18 cellular contexts compared by ENCODE assay signal in the genomic region with DNA sequence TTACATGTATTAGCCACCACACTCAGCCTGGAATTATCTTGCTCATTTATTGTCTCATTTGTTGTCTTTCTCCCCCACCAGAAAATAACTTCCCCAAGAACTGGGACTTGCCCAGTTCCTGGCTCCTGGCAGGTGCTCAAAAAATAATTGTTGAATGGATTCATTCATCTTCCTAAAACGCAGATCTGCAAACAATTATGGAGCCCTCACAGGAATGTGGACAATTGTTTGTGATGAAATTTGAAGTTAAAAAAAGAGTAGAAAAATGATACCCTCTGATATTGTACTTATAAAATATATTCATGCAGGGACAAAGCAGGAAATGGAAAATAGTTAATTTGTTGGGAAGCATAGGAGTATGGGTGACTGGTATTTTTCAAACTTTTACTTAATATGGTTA.
"Had no signal": no experiment of that assay in that cellular context is flagged by ENCODE, and none has a peak within 500 bp of the region (broad histone marks: within the 10 kb centered on the region; RNA-seq: fewer than 3 reads in every experiment).

No MANE protein-coding gene starts in this region.

- DNase-seq: activated CD4-positive, alpha-beta T cell treated with anti-CD3 and anti-CD28 coated beads, Interleukin-2, amount 10 ng/mL, durations not matched to agents 24 days and 14 days; activated naive CD4-positive, alpha-beta T cell; effector CD8-positive, alpha-beta T cell; foreskin keratinocyte; head of caudate nucleus; left ventricle myocardium inferior; mesenchymal stem cell; occipital lobe; psoas muscle; right lobe of liver; spleen; stimulated activated CD4-positive, alpha-beta T cell treated with anti-CD3 and anti-CD28 coated beads, Interleukin-1b, Interleukin-23, amount 100 ng/mL, for 48 hours; stimulated activated naive CD4-positive, alpha-beta T cell; T-helper 17 cell; upper lobe of left lung had no signal

- H3K27me3 ChIP-seq: ascending aorta, foreskin keratinocyte, right lobe of liver, upper lobe of left lung had no signal

- ATAC-seq: foreskin keratinocyte; natural killer cell treated with Interleukin-12 subunit alpha and Interleukin-12 subunit beta and Interleukin-15 and Interleukin-18, amount 100 ng/mL, for 72 hours; psoas muscle; right lobe of liver; T-helper 17 cell; WTC11 had no signal

- H3K36me3 ChIP-seq: ascending aorta, left ventricle myocardium inferior, right lobe of liver, spleen, upper lobe of left lung had no signal

- H3K4me3 ChIP-seq: ascending aorta, left ventricle myocardium inferior, psoas muscle, right lobe of liver, spleen, upper lobe of left lung had no signal
